1 cellular context compared by ENCODE assay signal in genomic region chr11:97079244-97079643, GRCh38.
TF ChIP-seq lines count a peak whose summit lies in the region.

No MANE protein-coding gene starts in this region.

TF ChIP-seq in GM12878, 131 proteins besides CTCF, POLR2A, EP300 and RAD21 (continued from another document):
- no peak for TF ChIP-seq ZBTB40 (IDR thresholded peaks at IDR 0.05; ENCODE audit: borderline replicate concordance)
- TF ChIP-seq, protein P1, sequence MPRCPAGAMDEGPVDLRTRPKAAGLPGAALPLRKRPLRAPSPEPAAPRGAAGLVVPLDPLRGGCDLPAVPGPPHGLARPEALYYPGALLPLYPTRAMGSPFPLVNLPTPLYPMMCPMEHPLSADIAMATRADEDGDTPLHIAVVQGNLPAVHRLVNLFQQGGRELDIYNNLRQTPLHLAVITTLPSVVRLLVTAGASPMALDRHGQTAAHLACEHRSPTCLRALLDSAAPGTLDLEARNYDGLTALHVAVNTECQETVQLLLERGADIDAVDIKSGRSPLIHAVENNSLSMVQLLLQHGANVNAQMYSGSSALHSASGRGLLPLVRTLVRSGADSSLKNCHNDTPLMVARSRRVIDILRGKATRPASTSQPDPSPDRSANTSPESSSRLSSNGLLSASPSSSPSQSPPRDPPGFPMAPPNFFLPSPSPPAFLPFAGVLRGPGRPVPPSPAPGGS (IDR thresholded peaks at IDR 0.05; ENCODE audit: borderline replicate concordance, insufficient read depth, low read depth, low read length, poor library complexity, severe bottlenecking) = no peak
- TF ChIP-seq EZH2 (IDR thresholded peaks at IDR 0.05; ENCODE audit: borderline replicate concordance, control insufficient read depth, low read depth, low read length) = no peak
- peak; percentile 54; the same call in 1 of the 2 replicates for TF ChIP-seq BACH1 (IDR thresholded peaks at IDR 0.05; ENCODE audit: borderline replicate concordance)
- no peak for TF ChIP-seq IRF3 (IDR thresholded peaks at IDR 0.05)
- no peak for TF ChIP-seq USF2 (IDR thresholded peaks at IDR 0.05; ENCODE audit: borderline replicate concordance, low read depth, low read length)
- no peak for TF ChIP-seq ZZZ3 (IDR thresholded peaks at IDR 0.05; ENCODE audit: control insufficient read depth, insufficient read length, low read depth)
- no peak for TF ChIP-seq MAX (IDR thresholded peaks at IDR 0.05; ENCODE audit: low read depth, low read length)
- TF ChIP-seq, protein P2, sequence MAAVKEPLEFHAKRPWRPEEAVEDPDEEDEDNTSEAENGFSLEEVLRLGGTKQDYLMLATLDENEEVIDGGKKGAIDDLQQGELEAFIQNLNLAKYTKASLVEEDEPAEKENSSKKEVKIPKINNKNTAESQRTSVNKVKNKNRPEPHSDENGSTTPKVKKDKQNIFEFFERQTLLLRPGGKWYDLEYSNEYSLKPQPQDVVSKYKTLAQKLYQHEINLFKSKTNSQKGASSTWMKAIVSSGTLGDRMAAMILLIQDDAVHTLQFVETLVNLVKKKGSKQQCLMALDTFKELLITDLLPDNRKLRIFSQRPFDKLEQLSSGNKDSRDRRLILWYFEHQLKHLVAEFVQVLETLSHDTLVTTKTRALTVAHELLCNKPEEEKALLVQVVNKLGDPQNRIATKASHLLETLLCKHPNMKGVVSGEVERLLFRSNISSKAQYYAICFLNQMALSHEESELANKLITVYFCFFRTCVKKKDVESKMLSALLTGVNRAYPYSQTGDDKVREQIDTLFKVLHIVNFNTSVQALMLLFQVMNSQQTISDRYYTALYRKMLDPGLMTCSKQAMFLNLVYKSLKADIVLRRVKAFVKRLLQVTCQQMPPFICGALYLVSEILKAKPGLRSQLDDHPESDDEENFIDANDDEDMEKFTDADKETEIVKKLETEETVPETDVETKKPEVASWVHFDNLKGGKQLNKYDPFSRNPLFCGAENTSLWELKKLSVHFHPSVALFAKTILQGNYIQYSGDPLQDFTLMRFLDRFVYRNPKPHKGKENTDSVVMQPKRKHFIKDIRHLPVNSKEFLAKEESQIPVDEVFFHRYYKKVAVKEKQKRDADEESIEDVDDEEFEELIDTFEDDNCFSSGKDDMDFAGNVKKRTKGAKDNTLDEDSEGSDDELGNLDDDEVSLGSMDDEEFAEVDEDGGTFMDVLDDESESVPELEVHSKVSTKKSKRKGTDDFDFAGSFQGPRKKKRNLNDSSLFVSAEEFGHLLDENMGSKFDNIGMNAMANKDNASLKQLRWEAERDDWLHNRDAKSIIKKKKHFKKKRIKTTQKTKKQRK (IDR thresholded peaks at IDR 0.05; ENCODE audit: low read depth, low read length) = no peak
- TF ChIP-seq BRCA1 (IDR thresholded peaks at IDR 0.05; ENCODE audit: low read depth, low read length) = no peak
- peak; percentile 78; the same call in 1 of the 2 replicates for TF ChIP-seq BCL11A (IDR thresholded peaks at IDR 0.05; ENCODE audit: low read depth, low read length)
- no peak for TF ChIP-seq STAT3 (IDR thresholded peaks at IDR 0.05; ENCODE audit: low read depth, low read length)
- no peak for TF ChIP-seq RELA (IDR thresholded peaks at IDR 0.05; ENCODE audit: borderline replicate concordance, partially characterized antibody)
- TF ChIP-seq NFXL1 (IDR thresholded peaks at IDR 0.05; ENCODE audit: borderline replicate concordance) = no peak
- TF ChIP-seq RCOR1 (conservative IDR thresholded peaks at IDR 0.05; ENCODE audit: low read depth, low read length) = no peak
- no peak for TF ChIP-seq MEF2A (IDR thresholded peaks at IDR 0.05; ENCODE audit: insufficient read depth, low read depth, low read length)
- TF ChIP-seq, protein P3, sequence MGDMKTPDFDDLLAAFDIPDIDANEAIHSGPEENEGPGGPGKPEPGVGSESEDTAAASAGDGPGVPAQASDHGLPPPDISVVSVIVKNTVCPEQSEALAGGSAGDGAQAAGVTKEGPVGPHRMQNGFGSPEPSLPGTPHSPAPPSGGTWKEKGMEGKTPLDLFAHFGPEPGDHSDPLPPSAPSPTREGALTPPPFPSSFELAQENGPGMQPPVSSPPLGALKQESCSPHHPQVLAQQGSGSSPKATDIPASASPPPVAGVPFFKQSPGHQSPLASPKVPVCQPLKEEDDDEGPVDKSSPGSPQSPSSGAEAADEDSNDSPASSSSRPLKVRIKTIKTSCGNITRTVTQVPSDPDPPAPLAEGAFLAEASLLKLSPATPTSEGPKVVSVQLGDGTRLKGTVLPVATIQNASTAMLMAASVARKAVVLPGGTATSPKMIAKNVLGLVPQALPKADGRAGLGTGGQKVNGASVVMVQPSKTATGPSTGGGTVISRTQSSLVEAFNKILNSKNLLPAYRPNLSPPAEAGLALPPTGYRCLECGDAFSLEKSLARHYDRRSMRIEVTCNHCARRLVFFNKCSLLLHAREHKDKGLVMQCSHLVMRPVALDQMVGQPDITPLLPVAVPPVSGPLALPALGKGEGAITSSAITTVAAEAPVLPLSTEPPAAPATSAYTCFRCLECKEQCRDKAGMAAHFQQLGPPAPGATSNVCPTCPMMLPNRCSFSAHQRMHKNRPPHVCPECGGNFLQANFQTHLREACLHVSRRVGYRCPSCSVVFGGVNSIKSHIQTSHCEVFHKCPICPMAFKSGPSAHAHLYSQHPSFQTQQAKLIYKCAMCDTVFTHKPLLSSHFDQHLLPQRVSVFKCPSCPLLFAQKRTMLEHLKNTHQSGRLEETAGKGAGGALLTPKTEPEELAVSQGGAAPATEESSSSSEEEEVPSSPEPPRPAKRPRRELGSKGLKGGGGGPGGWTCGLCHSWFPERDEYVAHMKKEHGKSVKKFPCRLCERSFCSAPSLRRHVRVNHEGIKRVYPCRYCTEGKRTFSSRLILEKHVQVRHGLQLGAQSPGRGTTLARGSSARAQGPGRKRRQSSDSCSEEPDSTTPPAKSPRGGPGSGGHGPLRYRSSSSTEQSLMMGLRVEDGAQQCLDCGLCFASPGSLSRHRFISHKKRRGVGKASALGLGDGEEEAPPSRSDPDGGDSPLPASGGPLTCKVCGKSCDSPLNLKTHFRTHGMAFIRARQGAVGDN (IDR thresholded peaks at IDR 0.05) = no peak
- peak; percentile 34; the same call in 1 of the 2 replicates for TF ChIP-seq JUND (IDR thresholded peaks at IDR 0.05; ENCODE audit: low read depth, low read length)
- no peak for TF ChIP-seq KDM1A (IDR thresholded peaks at IDR 0.05; ENCODE audit: borderline replicate concordance)
- TF ChIP-seq TCF12 (IDR thresholded peaks at IDR 0.05; ENCODE audit: low read depth, low read length) = no peak
- no peak for TF ChIP-seq KLF5 (IDR thresholded peaks at IDR 0.05; ENCODE audit: partially characterized antibody)
- peak; percentile 44; the same call in 1 of the 2 replicates for TF ChIP-seq ATF7 (IDR thresholded peaks at IDR 0.05; ENCODE audit: low read depth)
- TF ChIP-seq RBBP5 (conservative IDR thresholded peaks at IDR 0.05) = no peak
- no peak for TF ChIP-seq STAT1 (conservative IDR thresholded peaks at IDR 0.05)
- TF ChIP-seq SP1 (IDR thresholded peaks at IDR 0.05; ENCODE audit: low read depth, low read length) = no peak
- no peak for TF ChIP-seq CBX5 (IDR thresholded peaks at IDR 0.05; ENCODE audit: low read depth)
- TF ChIP-seq, protein P4, sequence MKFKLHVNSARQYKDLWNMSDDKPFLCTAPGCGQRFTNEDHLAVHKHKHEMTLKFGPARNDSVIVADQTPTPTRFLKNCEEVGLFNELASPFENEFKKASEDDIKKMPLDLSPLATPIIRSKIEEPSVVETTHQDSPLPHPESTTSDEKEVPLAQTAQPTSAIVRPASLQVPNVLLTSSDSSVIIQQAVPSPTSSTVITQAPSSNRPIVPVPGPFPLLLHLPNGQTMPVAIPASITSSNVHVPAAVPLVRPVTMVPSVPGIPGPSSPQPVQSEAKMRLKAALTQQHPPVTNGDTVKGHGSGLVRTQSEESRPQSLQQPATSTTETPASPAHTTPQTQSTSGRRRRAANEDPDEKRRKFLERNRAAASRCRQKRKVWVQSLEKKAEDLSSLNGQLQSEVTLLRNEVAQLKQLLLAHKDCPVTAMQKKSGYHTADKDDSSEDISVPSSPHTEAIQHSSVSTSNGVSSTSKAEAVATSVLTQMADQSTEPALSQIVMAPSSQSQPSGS (IDR thresholded peaks at IDR 0.05; ENCODE audit: low read length) = no peak
- no peak for TF ChIP-seq HCFC1 (IDR thresholded peaks at IDR 0.05; ENCODE audit: low read length)
- TF ChIP-seq SUPT20H (IDR thresholded peaks at IDR 0.05; ENCODE audit: borderline replicate concordance, control insufficient read depth, low read depth, low read length) = no peak
- no peak for TF ChIP-seq HDGF (IDR thresholded peaks at IDR 0.05)
- no peak for TF ChIP-seq SMAD1 (IDR thresholded peaks at IDR 0.05; ENCODE audit: low read depth, partially characterized antibody)
- no peak for TF ChIP-seq SMARCA5 (IDR thresholded peaks at IDR 0.05)
- TF ChIP-seq GABPA (IDR thresholded peaks at IDR 0.05; ENCODE audit: low read depth) = no peak
- TF ChIP-seq POU2F2 (IDR thresholded peaks at IDR 0.05; ENCODE audit: borderline replicate concordance, low read depth, low read length) = no peak
- TF ChIP-seq RFX5 (IDR thresholded peaks at IDR 0.05; ENCODE audit: low read depth, low read length) = no peak
- no peak for TF ChIP-seq FOXK2 (IDR thresholded peaks at IDR 0.05)
- TF ChIP-seq PML (IDR thresholded peaks at IDR 0.05; ENCODE audit: low read length) = no peak
- peak; percentile 78 for TF ChIP-seq BMI1 (IDR thresholded peaks at IDR 0.05; ENCODE audit: borderline replicate concordance)
- no peak for TF ChIP-seq GATAD2B (conservative IDR thresholded peaks at IDR 0.05; ENCODE audit: low read depth)
- no peak for TF ChIP-seq PAX8 (IDR thresholded peaks at IDR 0.05)
- TF ChIP-seq ZBTB11 (CRISPR knock-in tag; IDR thresholded peaks at IDR 0.05) = no peak
- no peak for TF ChIP-seq NFYA (IDR thresholded peaks at IDR 0.05; ENCODE audit: borderline replicate concordance, low read depth, low read length)
- peak; percentile 72; the same call in 1 of the 2 replicates for TF ChIP-seq SPI1 (IDR thresholded peaks at IDR 0.05; ENCODE audit: borderline replicate concordance, insufficient read depth, low read depth, low read length)
